ENCODE assay signal across 11 cellular contexts in the genomic region with DNA sequence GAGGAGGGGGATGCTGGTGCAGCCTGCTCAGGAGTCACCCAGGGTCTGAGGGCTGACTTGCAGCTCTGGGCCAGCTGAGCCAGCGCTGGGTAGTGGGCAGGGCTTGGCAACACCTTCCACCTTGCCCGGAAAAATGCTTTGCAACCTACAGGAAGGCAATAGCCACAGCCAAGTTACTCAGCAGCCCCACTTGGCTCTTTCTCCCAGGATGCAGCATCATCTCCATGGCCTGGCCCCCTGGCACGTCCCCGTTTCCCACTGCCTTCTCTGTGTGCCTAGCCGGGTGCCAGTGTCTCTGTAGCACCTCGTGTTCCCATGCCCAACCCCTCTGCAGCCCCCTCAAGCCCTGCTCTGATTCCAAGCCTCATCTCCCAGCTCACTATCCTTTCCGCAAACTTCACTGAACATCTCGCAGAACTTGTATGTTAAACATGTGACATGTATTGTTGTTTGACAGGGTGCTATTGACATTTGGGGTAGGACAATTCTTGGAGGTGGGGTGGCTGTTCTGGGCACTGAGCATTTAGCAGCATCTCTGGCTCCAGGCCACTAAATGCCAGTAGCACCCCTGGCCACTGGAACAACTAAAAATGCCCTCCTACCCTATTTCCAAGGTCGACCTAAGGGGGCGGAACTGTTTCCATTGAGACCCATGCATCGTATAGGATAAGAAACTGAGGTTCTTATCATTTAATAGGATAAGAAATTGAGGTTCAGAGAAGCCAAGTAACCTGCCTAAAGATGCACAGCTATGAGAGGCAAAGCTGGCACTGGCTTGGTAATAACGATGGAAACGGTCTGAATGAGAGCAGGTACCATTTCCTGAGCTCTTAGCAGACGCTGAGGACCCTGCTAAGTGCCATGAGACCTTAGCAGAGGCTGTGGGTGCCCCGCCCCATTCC. TPM values are rescaled to one million over a fixed set of nuclear protein-coding genes. Genes with fewer than 3 reads are reported as not detected.
DNase-seq lines count a peak whose midpoint lies in the region; ATAC-seq and TF ChIP-seq lines count a peak whose summit lies in the region.
"Had no signal": no experiment of that assay in that cellular context is flagged by ENCODE, and none has a peak within 500 bp of the region (broad histone marks: within the 10 kb centered on the region; RNA-seq: fewer than 3 reads in every experiment).

No MANE protein-coding gene starts in this region.

- peaks cover 17% of the 10 kb centered on the region for H3K4me1 ChIP-seq in vagina

- ATAC-seq in activated CD8-positive, alpha-beta T cell treated with anti-CD3 and anti-CD28 coated beads for 36 hours: no peak
- ATAC-seq in memory B cell (ENCODE audit: low read depth): peak; percentile 10

- no peak for TF ChIP-seq POLR2A in vagina (IDR thresholded peaks at IDR 0.05)

- DNase-seq in DMS53 treated with DMSO at 0.1 percent for 48 hours (lab: John Stamatoyannopoulos, UW; ENCODE audit: unreplicated experiment) (peak; percentile 26), HT1080 (ENCODE audit: low read depth) (peak; percentile 50), memory B cell (ENCODE audit: low spot score in 2 of 2) (no peak), NCI-H187 (lab: John Stamatoyannopoulos, UW) (no peak), vagina (ENCODE audit: extremely low spot score in 2 of 2) (no peak), SIG-M5 treated with dmso at 0.1 percent for 504 hours (lab: John Stamatoyannopoulos, UW; ENCODE audit: unreplicated experiment) (no peak)
- DNase-seq in activated CD8-positive, alpha-beta T cell treated with anti-CD3 and anti-CD28 coated beads for 36 hours: no peak
- DNase-seq: COR-L47, erythroblast, NCI-H446 had no signal

- CTCF ChIA-PET in activated CD8-positive, alpha-beta T cell treated with anti-CD3 and anti-CD28 coated beads for 36 hours (lab: Charles Lee): interaction anchor here (0.6 to 1.5 kb wide), 3 partner anchors 11 to 193 kb away, joined by 3 to 4 read pairs (median 3); a partner anchor contains a TSS

- H3K27ac Mint-ChIP-seq in activated CD8-positive, alpha-beta T cell treated with anti-CD3 and anti-CD28 coated beads for 36 hours: peak overlapping the region; percentile 17
- H3K27ac Mint-ChIP-seq in memory B cell: no peak overlapping the region

- POLR2A ChIA-PET in activated CD8-positive, alpha-beta T cell treated with anti-CD3 and anti-CD28 coated beads for 36 hours (lab: Charles Lee): interaction anchor here (1.4 kb wide), 2 partner anchors 10 to 11 kb away, joined by 4 to 5 read pairs; no protein-coding TSS in a partner anchor

- peaks cover 25% of the 10 kb centered on the region for H3K4me1 Mint-ChIP-seq in activated CD8-positive, alpha-beta T cell treated with anti-CD3 and anti-CD28 coated beads for 36 hours (ENCODE audit: low read depth)
- peaks cover 33% of the 10 kb centered on the region for H3K4me1 Mint-ChIP-seq in memory B cell

- no peaks in the 10 kb centered on the region for H3K27me3 ChIP-seq in vagina

- intact Hi-C loops in activated CD8-positive, alpha-beta T cell treated with anti-CD3 and anti-CD28 coated beads for 36 hours (cut with micrococcal nuclease): loop anchor here (10.0 kb wide), 1 partner anchor 155 kb away; no protein-coding TSS in a partner anchor
- intact Hi-C loops in vagina (cut with DNase I): no loop called here

- H3K9me3 Mint-ChIP-seq in activated CD8-positive, alpha-beta T cell treated with anti-CD3 and anti-CD28 coated beads for 36 hours: no peaks in the 10 kb centered on the region
- H3K9me3 Mint-ChIP-seq in memory B cell: no peaks in the 10 kb centered on the region

- no peak overlapping the region for H3K4me3 ChIP-seq in vagina

- H3K27ac ChIP-seq in vagina: no peak overlapping the region
- H3K27ac ChIP-seq: KMS-11 had no signal

- TF ChIP-seq CTCF in activated CD8-positive, alpha-beta T cell treated with anti-CD3 and anti-CD28 coated beads for 36 hours (IDR thresholded peaks at IDR 0.05): no peak
- no peak for TF ChIP-seq CTCF in vagina (IDR thresholded peaks at IDR 0.05)

- no peaks in the 10 kb centered on the region for H3K27me3 Mint-ChIP-seq in activated CD8-positive, alpha-beta T cell treated with anti-CD3 and anti-CD28 coated beads for 36 hours
- H3K27me3 Mint-ChIP-seq in memory B cell: no peaks in the 10 kb centered on the region

- peaks cover 23% of the 10 kb centered on the region for H3K36me3 Mint-ChIP-seq in activated CD8-positive, alpha-beta T cell treated with anti-CD3 and anti-CD28 coated beads for 36 hours (ENCODE audit: low read depth)
- peaks cover 10% of the 10 kb centered on the region for H3K36me3 Mint-ChIP-seq in memory B cell

- H3K9me3 ChIP-seq in vagina: no peaks in the 10 kb centered on the region

- no peak overlapping the region for H3K4me3 Mint-ChIP-seq in activated CD8-positive, alpha-beta T cell treated with anti-CD3 and anti-CD28 coated beads for 36 hours
- no peak overlapping the region for H3K4me3 Mint-ChIP-seq in memory B cell

- H3K36me3 ChIP-seq in vagina: peaks cover 0 to 36% of the 10 kb centered on the region in 2 donors

RNA-seq across cellular contexts. Expression of a gene that starts 12.2 kb away (rescaled TPM):
- 44.4 and 50.1 TPM in 2 replicates for total RNA-seq in HT1080 (2014; rRNA removed; shearing (Covaris generic))
- polyA plus RNA-seq in HT1080 (2015; cell fraction: cytosol; rRNA removed): 43.2 and 50.3 TPM in 2 replicates
- 21.5 TPM in 2 replicates for polyA plus RNA-seq in HT1080 (2015; cell fraction: nucleus; rRNA removed)
- total RNA-seq in activated CD8-positive, alpha-beta T cell treated with anti-CD3 and anti-CD28 coated beads for 36 hours: 10 to 100 TPM; 24.8 to 25.3 TPM
- total RNA-seq in vagina: 67.5 TPM

RNA-seq across cellular contexts. Expression of a gene that starts 14.3 kb away (rescaled TPM):
- total RNA-seq in HT1080 (2014; rRNA removed; shearing (Covaris generic)): 12.5 and 12.9 TPM in 2 replicates
- polyA plus RNA-seq in HT1080 (2015; cell fraction: cytosol; rRNA removed): 12.9 and 15.0 TPM in 2 replicates
- polyA plus RNA-seq in HT1080 (2015; cell fraction: nucleus; rRNA removed): 13.5 and 17.2 TPM in 2 replicates
- 10 to 100 TPM; 20.4 to 21.7 TPM for total RNA-seq in activated CD8-positive, alpha-beta T cell treated with anti-CD3 and anti-CD28 coated beads for 36 hours
- 21.6 TPM for total RNA-seq in vagina

RNA-seq across cellular contexts. Expression of a gene that starts 53.1 kb away (rescaled TPM):
- total RNA-seq in HT1080 (2014; rRNA removed; shearing (Covaris generic)): 0.30 and 0.55 TPM in 2 replicates
- 1.4 and 1.8 TPM in 2 replicates for polyA plus RNA-seq in HT1080 (2015; cell fraction: cytosol; rRNA removed)
- 7.7 and 9.4 TPM in 2 replicates for polyA plus RNA-seq in HT1080 (2015; cell fraction: nucleus; rRNA removed)
- 1 to 10 TPM; 4.4 to 5.3 TPM for total RNA-seq in activated CD8-positive, alpha-beta T cell treated with anti-CD3 and anti-CD28 coated beads for 36 hours
- 16.7 TPM for total RNA-seq in vagina

Comparison
In these comparisons a context has a peak if more than half of its experiments do, and no peak if none do; other contexts are left out.
1. DNase-seq: peak in DMS53 treated with DMSO at 0.1 percent for 48 hours (single experiment) and HT1080 (single experiment); none in activated CD8-positive, alpha-beta T cell treated with anti-CD3 and anti-CD28 coated beads for 36 hours (single experiment), memory B cell (0 of 2), NCI-H187 (0 of 2), vagina (0 of 2) and SIG-M5 treated with dmso at 0.1 percent for 504 hours (single experiment).